In the genomic region with DNA sequence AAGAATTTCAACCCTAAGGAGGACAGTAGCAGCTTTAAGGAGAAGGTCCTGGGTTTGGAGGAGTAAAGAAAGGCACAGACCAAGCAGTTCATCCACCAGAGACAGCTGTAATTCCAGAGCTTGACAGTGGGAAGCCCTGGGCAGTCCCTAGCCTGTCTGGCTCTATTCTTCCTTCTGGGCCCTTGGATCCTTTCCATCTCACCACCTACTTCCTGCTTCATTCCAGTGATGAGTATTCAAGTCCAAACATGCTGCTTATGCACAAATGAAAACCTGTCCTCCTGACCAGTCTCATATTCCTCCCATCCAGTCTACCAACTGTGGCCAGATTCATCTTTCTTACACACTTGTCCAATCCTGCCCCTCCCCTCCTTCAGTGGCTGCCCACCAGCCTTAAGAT, we compare ENCODE assay signal across 22 cellular contexts.
DNase-seq lines count a peak whose midpoint lies in the region; ATAC-seq, FAIRE-seq and TF ChIP-seq lines count a peak whose summit lies in the region.
"Had no signal": no experiment of that assay in that cellular context is flagged by ENCODE, and none has a peak within 500 bp of the region (broad histone marks: within the 10 kb centered on the region; RNA-seq: fewer than 3 reads in every experiment).

No MANE protein-coding gene starts in this region.

- no peak overlapping the region for H3K4me3 Mint-ChIP-seq in stimulated activated naive CD8-positive, alpha-beta T cell treated with anti-CD3 and anti-CD28 coated beads, Interleukin-15, amount 100 ng/mL, for 72 hours
- H3K4me3 Mint-ChIP-seq: activated naive CD4-positive, alpha-beta T cell treated with anti-CD3 and anti-CD28 coated beads, Interleukin-2, amount 50 U/mL, for 24 hours; CD14-positive monocyte; effector memory CD8-positive, alpha-beta T cell had no signal

- ATAC-seq in stimulated activated naive CD8-positive, alpha-beta T cell treated with anti-CD3 and anti-CD28 coated beads, Interleukin-15, amount 100 ng/mL, for 72 hours, result no peak
- ATAC-seq in GM19351 (IDR thresholded peaks at IDR 0.05; ENCODE audit: unreplicated experiment), result no peak
- ATAC-seq: effector memory CD8-positive, alpha-beta T cell; heart right ventricle; left ventricle myocardium superior had no signal

- TF ChIP-seq CTCF in AG10803 (conservative IDR thresholded peaks at IDR 0.05; ENCODE audit: low read length) (0 out of 2 replicates have a peak, but pooled peaks have one; percentile 2), bronchial epithelial cell (IDR thresholded peaks at IDR 0.05; ENCODE audit: insufficient read depth, low read length, severe bottlenecking) (peak; percentile 21), brain microvascular endothelial cell (IDR thresholded peaks at IDR 0.05; ENCODE audit: low read depth, low read length, missing control alignments) (no peak)

- DNase-seq in AG10803 (ENCODE audit: low read depth), result peak; percentile 77
- DNase-seq in HPDE6-E6E7 (ENCODE audit: extremely low spot score), result peak; percentile 47
- peak; percentile 95 for DNase-seq in bronchial epithelial cell (ENCODE audit: low read depth)
- DNase-seq in kidney tubule cell (ENCODE audit: low spot score), result peak; percentile 62
- no peak for DNase-seq in stimulated activated naive CD8-positive, alpha-beta T cell treated with anti-CD3 and anti-CD28 coated beads, Interleukin-15, amount 100 ng/mL, for 72 hours
- DNase-seq in brain microvascular endothelial cell, result no peak
- DNase-seq in HuH-7.5 (ENCODE audit: low spot score), result no peak
- DNase-seq: activated CD4-positive, alpha-beta T cell treated with anti-CD3 and anti-CD28 coated beads for 4 hours; effector memory CD8-positive, alpha-beta T cell; heart right ventricle; Karpas-422; left ventricle myocardium superior; NCI-H1048; NCI-H187; PC-9; stimulated activated CD4-positive, alpha-beta T cell treated with anti-CD3 and anti-CD28 coated beads, Interleukin-1b, Interleukin-23, amount 100 ng/mL, for 48 hours had no signal

- H3K4me3 ChIP-seq in AG10803 (ENCODE audit: low read length) (no peak overlapping the region), bronchial epithelial cell (ENCODE audit: low read depth, low read length) (no peak overlapping the region), brain microvascular endothelial cell (ENCODE audit: low read depth, low read length) (no peak overlapping the region)
- H3K4me3 ChIP-seq: heart right ventricle, PC-9 had no signal

- H3K4me1 Mint-ChIP-seq in stimulated activated naive CD8-positive, alpha-beta T cell treated with anti-CD3 and anti-CD28 coated beads, Interleukin-15, amount 100 ng/mL, for 72 hours, result no peaks in the 10 kb centered on the region
- H3K4me1 Mint-ChIP-seq: activated naive CD4-positive, alpha-beta T cell treated with anti-CD3 and anti-CD28 coated beads, Interleukin-2, amount 50 U/mL, for 24 hours; CD14-positive monocyte had no signal

- no peaks in the 10 kb centered on the region for H3K27me3 ChIP-seq in bronchial epithelial cell (ENCODE audit: control insufficient read depth, insufficient read depth, low read length)
- H3K27me3 ChIP-seq in brain microvascular endothelial cell (replicated peaks), result no peaks in the 10 kb centered on the region
- H3K27me3 ChIP-seq: heart right ventricle had no signal

- H3K9me3 Mint-ChIP-seq in stimulated activated naive CD8-positive, alpha-beta T cell treated with anti-CD3 and anti-CD28 coated beads, Interleukin-15, amount 100 ng/mL, for 72 hours, result peaks cover 0 to 14% of the 10 kb centered on the region in 2 donors

- H3K27ac Mint-ChIP-seq in stimulated activated naive CD8-positive, alpha-beta T cell treated with anti-CD3 and anti-CD28 coated beads, Interleukin-15, amount 100 ng/mL, for 72 hours, result no peak overlapping the region
- H3K27ac Mint-ChIP-seq: activated naive CD4-positive, alpha-beta T cell treated with anti-CD3 and anti-CD28 coated beads, Interleukin-2, amount 50 U/mL, for 24 hours; CD14-positive monocyte; effector memory CD8-positive, alpha-beta T cell had no signal

- H3K27ac ChIP-seq in brain microvascular endothelial cell, result no peak overlapping the region
- H3K27ac ChIP-seq: heart right ventricle, PC-9 had no signal

- H3K36me3 ChIP-seq in bronchial epithelial cell (ENCODE audit: control insufficient read depth, insufficient read depth, low read length), result no peaks in the 10 kb centered on the region
- no peaks in the 10 kb centered on the region for H3K36me3 ChIP-seq in brain microvascular endothelial cell (replicated peaks)
- H3K36me3 ChIP-seq: heart right ventricle had no signal

- FAIRE-seq in bronchial epithelial cell (lab: Jason Lieb, UNC), result peak; percentile 96
- FAIRE-seq: colon, G401.6, urothelium cell line had no signal

- no peaks in the 10 kb centered on the region for H3K27me3 Mint-ChIP-seq in stimulated activated naive CD8-positive, alpha-beta T cell treated with anti-CD3 and anti-CD28 coated beads, Interleukin-15, amount 100 ng/mL, for 72 hours
- H3K27me3 Mint-ChIP-seq: activated naive CD4-positive, alpha-beta T cell treated with anti-CD3 and anti-CD28 coated beads, Interleukin-2, amount 50 U/mL, for 24 hours; effector memory CD8-positive, alpha-beta T cell had no signal

- in situ Hi-C loops in brain microvascular endothelial cell (cut with HindIII; ENCODE audit: low pct_ligation_motif_present, low sequenced_read_pairs), result no loop called here

Comparison
In these comparisons a context has a peak if more than half of its experiments do, and no peak if none do; other contexts are left out.
1. DNase-seq: peak in AG10803 (single experiment), HPDE6-E6E7 (single experiment), bronchial epithelial cell (single experiment) and kidney tubule cell (single experiment); none in stimulated activated naive CD8-positive, alpha-beta T cell treated with anti-CD3 and anti-CD28 coated beads, Interleukin-15, amount 100 ng/mL, for 72 hours (0 of 2), brain microvascular endothelial cell (single experiment) and HuH-7.5 (single experiment).